In genomic region chr5:5025774-5026406, GRCh38 we compare ENCODE assay signal across 10 cellular contexts.
DNase-seq lines count a peak whose midpoint lies in the region; ATAC-seq and TF ChIP-seq lines count a peak whose summit lies in the region.
"Had no signal": no experiment of that assay in that cellular context is flagged by ENCODE, and none has a peak within 500 bp of the region (broad histone marks: within the 10 kb centered on the region; RNA-seq: fewer than 3 reads in every experiment).

No MANE protein-coding gene starts in this region.

- H3K4me3 Mint-ChIP-seq in CD4-positive, alpha-beta T cell, result no peak overlapping the region

- no peak overlapping the region for H3K14ac ChIP-seq in neuronal stem cell (ENCODE audit: low read length)

- no peak overlapping the region for H2BK15ac ChIP-seq in neuronal stem cell (ENCODE audit: low read length)

- WGBS in neuronal stem cell (ENCODE audit: extremely low coverage in 2 of 2, insufficient read length in 2 of 2, insufficient replicate concordance in 1 of 2), 2 donors, result no CpG with 5 or more reads among the region's 16 CpGs

- no peak overlapping the region for H2BK120ac ChIP-seq in neuronal stem cell (ENCODE audit: low read depth, low read length)

- H3K9me3 ChIP-seq in neuronal stem cell (replicated peaks in 1 of 2; ENCODE audit: control insufficient read depth in 2 of 2, insufficient read depth in 1 of 2, low read depth in 1 of 2, low read length in 2 of 2) (no peaks in the 10 kb centered on the region), lower lobe of right lung (no peaks in the 10 kb centered on the region)
- no peaks in the 10 kb centered on the region for H3K9me3 ChIP-seq in CD4-positive, alpha-beta T cell (ENCODE audit: control insufficient read depth, low read length)

- no peaks in the 10 kb centered on the region for H3K4me1 Mint-ChIP-seq in CD4-positive, alpha-beta T cell (ENCODE audit: low read depth)

- no peaks in the 10 kb centered on the region for H3K36me3 Mint-ChIP-seq in CD4-positive, alpha-beta T cell (ENCODE audit: low read depth)

- CTCF ChIA-PET in CD4-positive, alpha-beta T cell (lab: Charles Lee), result no interaction called here

- H2BK5ac ChIP-seq in neuronal stem cell (ENCODE audit: low read length), result no peak overlapping the region

- H3K4me3 ChIP-seq in neuronal stem cell (ENCODE audit: low read length in 2 of 2), result no peak overlapping the region
- H3K4me3 ChIP-seq in lower lobe of right lung, result no peak overlapping the region
- H3K4me3 ChIP-seq: cardiac muscle cell had no signal

- no peak overlapping the region for H3K23ac ChIP-seq in neuronal stem cell (ENCODE audit: low read depth, low read length, poor library complexity)

- H2BK12ac ChIP-seq in neuronal stem cell (ENCODE audit: low read length), result no peak overlapping the region

- no peak for TF ChIP-seq CTCF in lower lobe of right lung (IDR thresholded peaks at IDR 0.05)
- TF ChIP-seq CTCF in CD4-positive, alpha-beta T cell (IDR thresholded peaks at IDR 0.05), result no peak

- H3K27ac ChIP-seq in neuronal stem cell (replicated peaks; ENCODE audit: low read length) (no peak overlapping the region), lower lobe of right lung (no peak overlapping the region)
- no peak overlapping the region for H3K27ac ChIP-seq in CD4-positive, alpha-beta T cell (ENCODE audit: low read depth, low read length)
- H3K27ac ChIP-seq: cardiac muscle cell, WERI-Rb-1 had no signal

- H3K4me1 ChIP-seq in neuronal stem cell (ENCODE audit: control insufficient read depth in 2 of 2, insufficient read depth in 1 of 2, low read depth in 1 of 2, low read length in 2 of 2) (no peaks in the 10 kb centered on the region), lower lobe of right lung (no peaks in the 10 kb centered on the region)

- ATAC-seq in lower lobe of right lung, result no peak
- ATAC-seq in CD4-positive, alpha-beta T cell (ENCODE audit: poor library complexity), result no peak

- peak; percentile 11 for DNase-seq in activated CD4-positive, alpha-beta T cell treated with anti-CD3 and anti-CD28 coated beads for 48 hours
- no peak for DNase-seq in activated CD4-positive, alpha-beta T cell treated with anti-CD3 and anti-CD28 coated beads, Interleukin-2, amount 50 U/mL, for 1 hour
- peak; percentile 34 for DNase-seq in MV-4-11 (lab: John Stamatoyannopoulos, UW)
- peak; percentile 75 to 81 for DNase-seq in SHP77 (lab: John Stamatoyannopoulos, UW)
- DNase-seq in neuronal stem cell (ENCODE audit: low spot score), result no peak
- no peak for DNase-seq in lower lobe of right lung
- no peak for DNase-seq in CD4-positive, alpha-beta T cell
- DNase-seq in hippocampal formation (lab: John Stamatoyannopoulos, UW), result no peak
- DNase-seq: WERI-Rb-1 had no signal

- no peak overlapping the region for H3K27ac Mint-ChIP-seq in CD4-positive, alpha-beta T cell

- no peak overlapping the region for H3K18ac ChIP-seq in neuronal stem cell (ENCODE audit: low read length)

- H4K91ac ChIP-seq in neuronal stem cell (ENCODE audit: low read depth, low read length, poor library complexity), result no peak overlapping the region

- intact Hi-C loops in lower lobe of right lung (cut with DNase I), result no loop called here
- intact Hi-C loops in CD4-positive, alpha-beta T cell (cut with DNase I, micrococcal nuclease), result no loop called here

- no peaks in the 10 kb centered on the region for H3K27me3 Mint-ChIP-seq in CD4-positive, alpha-beta T cell

- H2AK5ac ChIP-seq in neuronal stem cell (ENCODE audit: low read depth, low read length), result no peak overlapping the region

- H2AFZ ChIP-seq in neuronal stem cell (ENCODE audit: low read length), result peak overlapping the region; percentile 56

- H3K4me2 ChIP-seq in neuronal stem cell (ENCODE audit: insufficient read depth, low read length, poor library complexity, severe bottlenecking), result no peak overlapping the region

- no peak overlapping the region for H3K4ac ChIP-seq in neuronal stem cell (ENCODE audit: low read length)

- H3K9ac ChIP-seq in neuronal stem cell (ENCODE audit: low read depth, low read length, poor library complexity), result no peak overlapping the region

- POLR2A ChIA-PET in CD4-positive, alpha-beta T cell (lab: Charles Lee), result no interaction called here

- H3K79me1 ChIP-seq in neuronal stem cell (ENCODE audit: low read depth, low read length), result no peaks in the 10 kb centered on the region

- H3K36me3 ChIP-seq in neuronal stem cell (replicated peaks in 1 of 2; ENCODE audit: control insufficient read depth in 2 of 2, insufficient read depth in 2 of 2, low read length in 2 of 2) (no peaks in the 10 kb centered on the region), lower lobe of right lung (no peaks in the 10 kb centered on the region)
- H3K36me3 ChIP-seq: cardiac muscle cell, WERI-Rb-1 had no signal

- no peak overlapping the region for H4K8ac ChIP-seq in neuronal stem cell (ENCODE audit: low read depth, low read length)

- H3K27me3 ChIP-seq in neuronal stem cell (ENCODE audit: control insufficient read depth in 3 of 3, insufficient read depth in 3 of 3, low read depth in 1 of 3, low read length in 3 of 3) (no peaks in the 10 kb centered on the region), lower lobe of right lung (ENCODE audit: low read depth) (no peaks in the 10 kb centered on the region)
- H3K27me3 ChIP-seq in CD4-positive, alpha-beta T cell (ENCODE audit: control insufficient read depth, insufficient read depth, low read length), result no peaks in the 10 kb centered on the region
- H3K27me3 ChIP-seq: cardiac muscle cell had no signal

- peaks cover 10% of the 10 kb centered on the region for H3K9me3 Mint-ChIP-seq in CD4-positive, alpha-beta T cell

Comparison
In these comparisons a context has a peak if more than half of its experiments do, and no peak if none do; other contexts are left out.
1. DNase-seq: peak in activated CD4-positive, alpha-beta T cell treated with anti-CD3 and anti-CD28 coated beads for 48 hours (single experiment), MV-4-11 (single experiment) and SHP77 (2 of 2); none in activated CD4-positive, alpha-beta T cell treated with anti-CD3 and anti-CD28 coated beads, Interleukin-2, amount 50 U/mL, for 1 hour (single experiment), neuronal stem cell (single experiment), lower lobe of right lung (single experiment), CD4-positive, alpha-beta T cell (0 of 10) and hippocampal formation (0 of 2).